In the genomic region with DNA sequence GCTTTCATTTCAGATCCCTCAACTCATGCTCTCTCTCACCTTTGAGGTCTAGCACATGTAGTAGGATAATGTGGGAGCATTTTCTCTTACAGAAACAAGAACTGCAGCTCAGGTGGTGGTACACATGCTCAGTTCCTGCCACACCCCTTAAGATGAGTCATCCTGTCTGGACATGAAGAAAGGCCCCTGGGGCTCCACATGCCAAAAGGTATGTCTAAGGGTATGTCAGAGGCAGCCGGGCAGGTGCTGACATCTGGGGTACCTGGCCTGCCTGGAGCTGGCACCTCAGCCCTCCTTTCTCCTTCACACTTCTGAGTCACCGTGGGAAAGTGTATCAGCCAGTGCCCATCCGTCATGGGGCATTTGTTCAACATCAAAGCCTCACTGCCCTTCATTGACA, we compare ENCODE assay signal across 18 cellular contexts.
DNase-seq lines count a peak whose midpoint lies in the region; ATAC-seq, FAIRE-seq and TF ChIP-seq lines count a peak whose summit lies in the region.
"Had no signal": no experiment of that assay in that cellular context is flagged by ENCODE, and none has a peak within 500 bp of the region (broad histone marks: within the 10 kb centered on the region; RNA-seq: fewer than 3 reads in every experiment).

No MANE protein-coding gene starts in this region.

- no peaks in the 10 kb centered on the region for H3K36me3 ChIP-seq in mammary epithelial cell (ENCODE audit: insufficient read depth, low read length)
- H3K36me3 ChIP-seq in bronchial epithelial cell (ENCODE audit: control insufficient read depth, insufficient read depth, low read length), result no peaks in the 10 kb centered on the region
- H3K36me3 ChIP-seq in PC-9 (ENCODE audit: low read depth), result no peaks in the 10 kb centered on the region
- H3K36me3 ChIP-seq: BLaER1 treated with 17β-estradiol and CSF1 and Interleukin-3, amounts not matched to agents 10 nM and 100 nM had no signal

- H3K4me2 ChIP-seq in mammary epithelial cell (ENCODE audit: insufficient read depth, low read depth, low read length) (no peak overlapping the region), PC-9 (no peak overlapping the region)
- H3K4me2 ChIP-seq: BLaER1 treated with 17β-estradiol and CSF1 and Interleukin-3, amounts not matched to agents 10 nM and 100 nM; GM23338 had no signal

- H3K27ac Mint-ChIP-seq in MCF 10A (ENCODE audit: low read depth, unreplicated experiment), result no peak overlapping the region
- H3K27ac Mint-ChIP-seq: B cell; CD8-positive, alpha-beta T cell; GM23338 had no signal

- no peak overlapping the region for H3K4me3 ChIP-seq in mammary epithelial cell (replicated peaks in 1 of 3; ENCODE audit: insufficient read depth in 1 of 3, low read depth in 2 of 3, low read length in 3 of 3)
- H3K4me3 ChIP-seq in bronchial epithelial cell (ENCODE audit: low read depth, low read length), result no peak overlapping the region
- no peak overlapping the region for H3K4me3 ChIP-seq in PC-9
- H3K4me3 ChIP-seq: BLaER1 treated with 17β-estradiol and CSF1 and Interleukin-3, amounts not matched to agents 10 nM and 100 nM; GM23338 had no signal

- POLR2A ChIA-PET in MCF 10A (lab: Yijun Ruan, JAX), result no interaction called here
- POLR2A ChIA-PET in PC-9 (lab: Charles Lee; ENCODE audit: unreplicated experiment), result no interaction called here

- H3K4me3 Mint-ChIP-seq in MCF 10A (ENCODE audit: unreplicated experiment), result no peak overlapping the region
- H3K4me3 Mint-ChIP-seq: B cell; CD8-positive, alpha-beta T cell; GM23338 had no signal

- H4K20me1 ChIP-seq in mammary epithelial cell (ENCODE audit: insufficient read depth, low read length) (no peaks in the 10 kb centered on the region), PC-9 (ENCODE audit: insufficient read depth) (no peaks in the 10 kb centered on the region)
- H4K20me1 ChIP-seq: BLaER1 treated with 17β-estradiol and CSF1 and Interleukin-3, amounts not matched to agents 10 nM and 100 nM had no signal

- peak; percentile 1 for DNase-seq in mammary epithelial cell
- DNase-seq in MCF 10A (ENCODE audit: unreplicated experiment), result no peak
- DNase-seq in bronchial epithelial cell (ENCODE audit: low read depth), result peak; percentile 85
- DNase-seq in foreskin keratinocyte, result peak; percentile 90 to 91
- no peak for DNase-seq in PC-9
- DNase-seq in NCI-H2227 treated with DMSO at 0.1 percent for 48 hours (lab: John Stamatoyannopoulos, UW), result no peak
- DNase-seq: Calu3; CD8-positive, alpha-beta T cell; DMS 273 treated with DMSO at 0.1 percent for 48 hours; DMS79 treated with DMSO at 0.1 percent for 48 hours; GF-D8; HCEC 1CT; IMR-90 had no signal

- H3K9ac ChIP-seq in mammary epithelial cell (ENCODE audit: insufficient read depth, low read length), result no peak overlapping the region
- H3K9ac ChIP-seq: BLaER1 treated with 17β-estradiol and CSF1 and Interleukin-3, amounts not matched to agents 10 nM and 100 nM had no signal

- H3K27me3 ChIP-seq in mammary epithelial cell (ENCODE audit: insufficient read depth, low read length) (no peaks in the 10 kb centered on the region), bronchial epithelial cell (ENCODE audit: control insufficient read depth, insufficient read depth, low read length) (no peaks in the 10 kb centered on the region), foreskin keratinocyte (no peaks in the 10 kb centered on the region), PC-9 (ENCODE audit: insufficient read depth, low read depth) (no peaks in the 10 kb centered on the region)
- H3K27me3 ChIP-seq: BLaER1 treated with 17β-estradiol and CSF1 and Interleukin-3, amounts not matched to agents 10 nM and 100 nM had no signal

- H3K36me3 Mint-ChIP-seq in MCF 10A (ENCODE audit: insufficient read depth, unreplicated experiment), result no peaks in the 10 kb centered on the region
- H3K36me3 Mint-ChIP-seq: CD8-positive, alpha-beta T cell had no signal

- 35% methylated on average over 3 of the region's 3 CpGs for WGBS in mammary epithelial cell (ENCODE audit: low coverage, missing lambda C conversion rate)

- no peaks in the 10 kb centered on the region for H3K79me2 ChIP-seq in mammary epithelial cell (ENCODE audit: insufficient read depth, low read length)
- H3K79me2 ChIP-seq in PC-9 (ENCODE audit: low read depth), result no peaks in the 10 kb centered on the region

- no peaks in the 10 kb centered on the region for H3K4me1 Mint-ChIP-seq in MCF 10A (ENCODE audit: insufficient read depth, unreplicated experiment)
- H3K4me1 Mint-ChIP-seq: B cell, GM23338 had no signal

- BruUV-seq in mammary epithelial cell (replicated peaks; lab: Mats Ljungman, UMichigan) (no TSS peak), MCF 10A (replicated peaks; lab: Mats Ljungman, UMichigan) (no TSS peak), PC-9 (replicated peaks; lab: Mats Ljungman, UMichigan) (no TSS peak)

- FAIRE-seq in bronchial epithelial cell (lab: Jason Lieb, UNC), result peak; percentile 36
- FAIRE-seq: H54 had no signal

- in situ Hi-C loops in mammary epithelial cell (cut with MboI; ENCODE audit: low sequenced_read_pairs in 2 of 2), result no loop called here

- H3K9me3 ChIP-seq in mammary epithelial cell (replicated peaks; ENCODE audit: insufficient read depth, low read length) (peaks cover 23% of the 10 kb centered on the region), PC-9 (ENCODE audit: insufficient read depth, low read depth) (no peaks in the 10 kb centered on the region)

- H3K9me3 Mint-ChIP-seq in MCF 10A (ENCODE audit: unreplicated experiment), result peaks cover 47% of the 10 kb centered on the region

- no peak overlapping the region for H2AFZ ChIP-seq in mammary epithelial cell (ENCODE audit: low read depth, low read length)
- H2AFZ ChIP-seq in PC-9, result no peak overlapping the region
- H2AFZ ChIP-seq: GM23338 had no signal

- CTCF ChIA-PET in mammary epithelial cell (lab: Charles Lee; ENCODE audit: low non-redundant PET), result no interaction called here
- CTCF ChIA-PET in MCF 10A (lab: Yijun Ruan, JAX), result no interaction called here
- CTCF ChIA-PET in PC-9 (lab: Charles Lee), result no interaction called here

- ATAC-seq in foreskin keratinocyte, result peak; percentile 98
- ATAC-seq: CD8-positive, alpha-beta T cell; GM23338 had no signal

- dilution Hi-C loops in mammary epithelial cell (cut with HindIII; ENCODE audit: low sequenced_read_pairs), result no loop called here

- intact Hi-C loops in mammary epithelial cell (cut with micrococcal nuclease) (no loop called here), MCF 10A (cut with micrococcal nuclease) (no loop called here), PC-9 (cut with micrococcal nuclease; ENCODE audit: unreplicated experiment) (no loop called here)

- H3K4me1 ChIP-seq in mammary epithelial cell (ENCODE audit: insufficient read depth, low read length) (no peaks in the 10 kb centered on the region), foreskin keratinocyte (peaks cover 27% of the 10 kb centered on the region), PC-9 (replicated peaks; ENCODE audit: insufficient read depth) (no peaks in the 10 kb centered on the region)
- H3K4me1 ChIP-seq: BLaER1 treated with 17β-estradiol and CSF1 and Interleukin-3, amounts not matched to agents 10 nM and 100 nM had no signal

- H3F3A ChIP-seq in PC-9 (ENCODE audit: insufficient read depth, low read depth), result no peaks in the 10 kb centered on the region

- TF ChIP-seq CTCF in mammary epithelial cell (conservative IDR thresholded peaks at IDR 0.05 in 1 of 2, IDR thresholded peaks at IDR 0.05 in 1 of 2; ENCODE audit: extremely low read depth in 1 of 2, insufficient read depth in 1 of 2, low read depth in 1 of 2, low read length in 2 of 2) (no peak), MCF 10A (IDR thresholded peaks at IDR 0.05; ENCODE audit: unreplicated experiment) (no peak), bronchial epithelial cell (IDR thresholded peaks at IDR 0.05; ENCODE audit: insufficient read depth, low read length, severe bottlenecking) (no peak), foreskin keratinocyte (conservative IDR thresholded peaks at IDR 0.05) (no peak), PC-9 (conservative IDR thresholded peaks at IDR 0.05) (no peak)

- H3K27ac ChIP-seq in mammary epithelial cell (ENCODE audit: insufficient read depth, low read depth, low read length) (no peak overlapping the region), foreskin keratinocyte (no peak overlapping the region), PC-9 (no peak overlapping the region)
- H3K27ac ChIP-seq: BLaER1 treated with 17β-estradiol and CSF1 and Interleukin-3, amounts not matched to agents 10 nM and 100 nM; HL-60 had no signal

- no peaks in the 10 kb centered on the region for H3K9me2 ChIP-seq in PC-9 (ENCODE audit: insufficient read depth)

- H3K27me3 Mint-ChIP-seq in MCF 10A (ENCODE audit: insufficient read depth, unreplicated experiment), result no peaks in the 10 kb centered on the region
- H3K27me3 Mint-ChIP-seq: B cell had no signal

Comparison
In these comparisons a context has a peak if more than half of its experiments do, and no peak if none do; other contexts are left out.
1. DNase-seq: peak in mammary epithelial cell (single experiment), bronchial epithelial cell (single experiment) and foreskin keratinocyte (2 of 2); none in MCF 10A (single experiment), PC-9 (0 of 2) and NCI-H2227 treated with DMSO at 0.1 percent for 48 hours (single experiment).